ENCODE assay signal across 18 cellular contexts in genomic region chr3:171185359-171185758, GRCh38.
DNase-seq lines count a peak whose midpoint lies in the region; ATAC-seq, FAIRE-seq and TF ChIP-seq lines count a peak whose summit lies in the region.
"Had no signal": no experiment of that assay in that cellular context is flagged by ENCODE, and none has a peak within 500 bp of the region (broad histone marks: within the 10 kb centered on the region; RNA-seq: fewer than 3 reads in every experiment).

No MANE protein-coding gene starts in this region.

- H3K27me3 ChIP-seq in astrocyte (ENCODE audit: insufficient read depth, low read length) (no peaks in the 10 kb centered on the region), gastroesophageal sphincter (no peaks in the 10 kb centered on the region)

- H3K4me2 ChIP-seq in astrocyte (ENCODE audit: low read length), result no peak overlapping the region

- H3K36me3 ChIP-seq in astrocyte (ENCODE audit: insufficient read depth, low read length) (no peaks in the 10 kb centered on the region), gastroesophageal sphincter (no peaks in the 10 kb centered on the region)

- H3K9me3 ChIP-seq in astrocyte (ENCODE audit: insufficient read depth, low read depth, low read length) (no peaks in the 10 kb centered on the region), gastroesophageal sphincter (no peaks in the 10 kb centered on the region)

- no peaks in the 10 kb centered on the region for H4K20me1 ChIP-seq in astrocyte (ENCODE audit: insufficient read depth, low read length)

- no peak for ATAC-seq in natural killer cell treated with Interleukin-12 subunit alpha and Interleukin-12 subunit beta and Interleukin-15 and Interleukin-18, amount 100 ng/mL, for 72 hours
- ATAC-seq in natural killer cell, result no peak
- no peak for ATAC-seq in gastroesophageal sphincter
- ATAC-seq in stimulated activated naive CD8-positive, alpha-beta T cell treated with anti-CD3 and anti-CD28 coated beads, Interleukin-15, amount 100 ng/mL, for 72 hours, result no peak
- ATAC-seq in activated CD8-positive, alpha-beta memory T cell treated with anti-CD3 and anti-CD28 coated beads, Interleukin-2, amount 10 ng/mL, durations not matched to agents 7 days and 5 days, result no peak
- ATAC-seq: K562 had no signal

- H3K27ac ChIP-seq in astrocyte (ENCODE audit: low read depth, low read length) (no peak overlapping the region), gastroesophageal sphincter (peak overlapping the region in 3 of 4 donors; percentile 8 to 23 (median 16))

- peak overlapping the region; percentile 79 for H3K27ac Mint-ChIP-seq in natural killer cell treated with Interleukin-12 subunit alpha and Interleukin-12 subunit beta and Interleukin-15 and Interleukin-18, amount 100 ng/mL, for 72 hours
- H3K27ac Mint-ChIP-seq in natural killer cell (no peak overlapping the region), astrocyte (ENCODE audit: unreplicated experiment) (peak overlapping the region; percentile 77)
- no peak overlapping the region for H3K27ac Mint-ChIP-seq in stimulated activated naive CD8-positive, alpha-beta T cell treated with anti-CD3 and anti-CD28 coated beads, Interleukin-15, amount 100 ng/mL, for 72 hours
- no peak overlapping the region for H3K27ac Mint-ChIP-seq in activated CD8-positive, alpha-beta memory T cell treated with anti-CD3 and anti-CD28 coated beads, Interleukin-2, amount 10 ng/mL, durations not matched to agents 7 days and 5 days
- H3K27ac Mint-ChIP-seq: B cell had no signal

- no peak for TF ChIP-seq POLR2A in gastroesophageal sphincter (IDR thresholded peaks at IDR 0.05)

- no peak for DNase-seq in natural killer cell treated with Interleukin-12 subunit alpha and Interleukin-12 subunit beta and Interleukin-15 and Interleukin-18, amount 100 ng/mL, for 72 hours (ENCODE audit: low spot score)
- DNase-seq in natural killer cell (no peak), astrocyte (ENCODE audit: low read depth) (no peak), NCI-H2171 treated with DMSO at 0.1 percent for 48 hours (lab: John Stamatoyannopoulos, UW) (no peak)
- no peak for DNase-seq in stimulated activated naive CD8-positive, alpha-beta T cell treated with anti-CD3 and anti-CD28 coated beads, Interleukin-15, amount 100 ng/mL, for 72 hours
- no peak for DNase-seq in activated CD8-positive, alpha-beta memory T cell treated with anti-CD3 and anti-CD28 coated beads, Interleukin-2, amount 10 ng/mL, durations not matched to agents 7 days and 5 days
- DNase-seq: CD4-positive, alpha-beta memory T cell; DMS79 treated with DMSO at 0.1 percent for 48 hours; NCI-H1048; NCI-H146; NCI-H2081 treated with DMSO at 0.1 percent for 48 hours; NCI-H69 had no signal

- no peak overlapping the region for H3K9ac ChIP-seq in astrocyte (ENCODE audit: low read length)

- peaks cover 52 to 53% of the 10 kb centered on the region in 2 donors for H3K4me1 Mint-ChIP-seq in natural killer cell treated with Interleukin-12 subunit alpha and Interleukin-12 subunit beta and Interleukin-15 and Interleukin-18, amount 100 ng/mL, for 72 hours (ENCODE audit: low read depth in 2 of 2)
- H3K4me1 Mint-ChIP-seq in natural killer cell, result peaks cover 19 to 23% of the 10 kb centered on the region in 2 donors
- peaks cover 43% of the 10 kb centered on the region for H3K4me1 Mint-ChIP-seq in astrocyte (ENCODE audit: low read depth, unreplicated experiment)
- peaks cover 54% of the 10 kb centered on the region for H3K4me1 Mint-ChIP-seq in stimulated activated naive CD8-positive, alpha-beta T cell treated with anti-CD3 and anti-CD28 coated beads, Interleukin-15, amount 100 ng/mL, for 72 hours
- peaks cover 40% of the 10 kb centered on the region for H3K4me1 Mint-ChIP-seq in activated CD8-positive, alpha-beta memory T cell treated with anti-CD3 and anti-CD28 coated beads, Interleukin-2, amount 10 ng/mL, durations not matched to agents 7 days and 5 days
- H3K4me1 Mint-ChIP-seq: B cell had no signal

- CTCF ChIA-PET in activated CD8-positive, alpha-beta memory T cell treated with anti-CD3 and anti-CD28 coated beads, Interleukin-2, amount 10 ng/mL, durations not matched to agents 7 days and 5 days (lab: Charles Lee), result interaction anchor here (1.5 kb wide), 1 partner anchor 10 kb away, joined by 3 read pairs; no protein-coding TSS in a partner anchor

- peak overlapping the region; percentile 63 for H3K4me3 Mint-ChIP-seq in natural killer cell treated with Interleukin-12 subunit alpha and Interleukin-12 subunit beta and Interleukin-15 and Interleukin-18, amount 100 ng/mL, for 72 hours
- no peak overlapping the region for H3K4me3 Mint-ChIP-seq in natural killer cell
- no peak overlapping the region for H3K4me3 Mint-ChIP-seq in astrocyte (ENCODE audit: unreplicated experiment)
- H3K4me3 Mint-ChIP-seq in stimulated activated naive CD8-positive, alpha-beta T cell treated with anti-CD3 and anti-CD28 coated beads, Interleukin-15, amount 100 ng/mL, for 72 hours, result peak overlapping the region in 1 of 2 donors; percentile 19
- H3K4me3 Mint-ChIP-seq in activated CD8-positive, alpha-beta memory T cell treated with anti-CD3 and anti-CD28 coated beads, Interleukin-2, amount 10 ng/mL, durations not matched to agents 7 days and 5 days, result no peak overlapping the region
- H3K4me3 Mint-ChIP-seq: B cell had no signal

- intact Hi-C loops in natural killer cell (cut with micrococcal nuclease), result loop anchor here (10.0 kb wide), 1 partner anchor 269 kb away; no protein-coding TSS in a partner anchor

- TF ChIP-seq CTCF in natural killer cell (IDR thresholded peaks at IDR 0.05) (no peak), astrocyte (IDR thresholded peaks at IDR 0.05; ENCODE audit: insufficient read depth, low read depth, low read length) (no peak), gastroesophageal sphincter (IDR thresholded peaks at IDR 0.05) (no peak)

- H3K36me3 Mint-ChIP-seq in natural killer cell treated with Interleukin-12 subunit alpha and Interleukin-12 subunit beta and Interleukin-15 and Interleukin-18, amount 100 ng/mL, for 72 hours, result peaks cover 17% of the 10 kb centered on the region
- peaks cover 13% of the 10 kb centered on the region for H3K36me3 Mint-ChIP-seq in natural killer cell
- peaks cover 9% of the 10 kb centered on the region for H3K36me3 Mint-ChIP-seq in astrocyte (ENCODE audit: low read depth, unreplicated experiment)
- H3K36me3 Mint-ChIP-seq in activated CD8-positive, alpha-beta memory T cell treated with anti-CD3 and anti-CD28 coated beads, Interleukin-2, amount 10 ng/mL, durations not matched to agents 7 days and 5 days, result peaks cover 27% of the 10 kb centered on the region

- TF ChIP-seq EP300 in gastroesophageal sphincter (IDR thresholded peaks at IDR 0.05), result no peak

- H3K4me1 ChIP-seq in astrocyte (ENCODE audit: insufficient read depth, low read length) (peaks cover 9% of the 10 kb centered on the region), gastroesophageal sphincter (peaks cover 6 to 53% (median 12%) of the 10 kb centered on the region in 3 donors)

- H3K4me3 ChIP-seq in astrocyte (ENCODE audit: insufficient read depth, low read depth, low read length) (no peak overlapping the region), gastroesophageal sphincter (no peak overlapping the region)
- H3K4me3 ChIP-seq: K562 had no signal

- WGBS in gastroesophageal sphincter (ENCODE audit: low coverage in 1 of 2), 2 donors, result 32 to 38% methylated on average over 3 of the region's 3 CpGs

- FAIRE-seq in astrocyte (lab: Jason Lieb, UNC), result no peak
- FAIRE-seq: D721Med, G401.6, H1, K562 had no signal

- H3K9me3 Mint-ChIP-seq in natural killer cell treated with Interleukin-12 subunit alpha and Interleukin-12 subunit beta and Interleukin-15 and Interleukin-18, amount 100 ng/mL, for 72 hours, result no peaks in the 10 kb centered on the region
- H3K9me3 Mint-ChIP-seq in natural killer cell, result no peaks in the 10 kb centered on the region
- no peaks in the 10 kb centered on the region for H3K9me3 Mint-ChIP-seq in astrocyte (ENCODE audit: unreplicated experiment)
- no peaks in the 10 kb centered on the region for H3K9me3 Mint-ChIP-seq in stimulated activated naive CD8-positive, alpha-beta T cell treated with anti-CD3 and anti-CD28 coated beads, Interleukin-15, amount 100 ng/mL, for 72 hours
- no peaks in the 10 kb centered on the region for H3K9me3 Mint-ChIP-seq in activated CD8-positive, alpha-beta memory T cell treated with anti-CD3 and anti-CD28 coated beads, Interleukin-2, amount 10 ng/mL, durations not matched to agents 7 days and 5 days (ENCODE audit: low read depth)
- H3K9me3 Mint-ChIP-seq: CD4-positive, alpha-beta memory T cell had no signal

- no peaks in the 10 kb centered on the region for H3K27me3 Mint-ChIP-seq in natural killer cell treated with Interleukin-12 subunit alpha and Interleukin-12 subunit beta and Interleukin-15 and Interleukin-18, amount 100 ng/mL, for 72 hours
- H3K27me3 Mint-ChIP-seq in natural killer cell (ENCODE audit: low read depth in 2 of 2) (no peaks in the 10 kb centered on the region), astrocyte (ENCODE audit: low read depth, unreplicated experiment) (no peaks in the 10 kb centered on the region)
- H3K27me3 Mint-ChIP-seq in stimulated activated naive CD8-positive, alpha-beta T cell treated with anti-CD3 and anti-CD28 coated beads, Interleukin-15, amount 100 ng/mL, for 72 hours, result no peaks in the 10 kb centered on the region
- H3K27me3 Mint-ChIP-seq in activated CD8-positive, alpha-beta memory T cell treated with anti-CD3 and anti-CD28 coated beads, Interleukin-2, amount 10 ng/mL, durations not matched to agents 7 days and 5 days, result no peaks in the 10 kb centered on the region
- H3K27me3 Mint-ChIP-seq: B cell; CD4-positive, alpha-beta memory T cell had no signal

- no peak overlapping the region for H2AFZ ChIP-seq in astrocyte (ENCODE audit: low read depth, low read length)

- no peaks in the 10 kb centered on the region for H3K79me2 ChIP-seq in astrocyte (ENCODE audit: insufficient read depth, low read length)

Comparison
In these comparisons a context has a peak if more than half of its experiments do, and no peak if none do; other contexts are left out.
1. H3K27ac Mint-ChIP-seq: peak in natural killer cell treated with Interleukin-12 subunit alpha and Interleukin-12 subunit beta and Interleukin-15 and Interleukin-18, amount 100 ng/mL, for 72 hours (2 of 2) and astrocyte (single experiment); none in natural killer cell (0 of 2), stimulated activated naive CD8-positive, alpha-beta T cell treated with anti-CD3 and anti-CD28 coated beads, Interleukin-15, amount 100 ng/mL, for 72 hours (0 of 2) and activated CD8-positive, alpha-beta memory T cell treated with anti-CD3 and anti-CD28 coated beads, Interleukin-2, amount 10 ng/mL, durations not matched to agents 7 days and 5 days (single experiment).